9 cellular contexts compared by ENCODE assay signal in the genomic region with DNA sequence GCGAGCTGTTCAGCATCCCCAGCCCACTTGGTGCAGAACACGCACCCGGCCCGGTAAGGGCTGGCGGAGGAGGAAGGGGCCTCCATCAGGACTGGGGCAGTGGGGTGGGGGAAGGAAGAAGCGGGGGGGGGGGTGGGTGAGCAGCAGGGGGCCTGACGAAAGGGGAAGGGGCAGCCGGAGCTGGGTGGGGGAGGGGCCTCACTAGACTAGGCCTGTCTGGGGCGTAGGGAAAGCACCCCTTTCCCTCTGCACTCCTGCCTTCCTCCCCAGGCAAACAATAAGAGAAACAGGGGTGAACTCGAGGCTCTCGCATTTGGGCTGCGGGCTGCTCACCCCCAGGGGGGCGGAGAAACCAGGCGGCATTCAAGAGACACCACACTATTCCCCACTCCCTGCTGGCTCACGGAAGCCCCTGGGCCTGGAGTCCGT.
DNase-seq lines count a peak whose midpoint lies in the region; ATAC-seq, FAIRE-seq and TF ChIP-seq lines count a peak whose summit lies in the region.
"Had no signal": no experiment of that assay in that cellular context is flagged by ENCODE, and none has a peak within 500 bp of the region (broad histone marks: within the 10 kb centered on the region; RNA-seq: fewer than 3 reads in every experiment).

No MANE protein-coding gene starts in this region.

- TF ChIP-seq EP300 in HepG2 (IDR thresholded peaks at IDR 0.05; ENCODE audit: low read depth in 2 of 2, low read length in 2 of 2) (no peak), HepG2 (CRISPR knock-in tag; IDR thresholded peaks at IDR 0.05; ENCODE audit: borderline replicate concordance) (no peak)

- DNase-seq in AG04449 (ENCODE audit: low read depth, low spot score) (no peak), HFF-Myc (ENCODE audit: extremely low read depth, low read depth) (no peak), HepG2 (ENCODE audit: low spot score) (no peak), NCI-H2196 treated with DMSO at 0.1 percent for 48 hours (lab: John Stamatoyannopoulos, UW; ENCODE audit: unreplicated experiment) (no peak)

- CTCF ChIA-PET in AG04449 (lab: Yijun Ruan, JAX), result interaction anchor here (0.9 to 2.2 kb wide), 3 partner anchors 20 to 111 kb away, joined by 3 to 19 read pairs (median 4); no protein-coding TSS in a partner anchor
- CTCF ChIA-PET in HepG2 (lab: Yijun Ruan, JAX; ENCODE audit: low intra/inter-chr PET ratio, low total read pairs), result no interaction called here

- H3K4me1 ChIP-seq in HepG2 (ENCODE audit: insufficient read depth, low read length) (peaks cover 46% of the 10 kb centered on the region), thymus (ENCODE audit: control insufficient read depth, insufficient read depth, low read length) (no peaks in the 10 kb centered on the region)

- H3K27ac ChIP-seq in HepG2 (ENCODE audit: extremely low read length, insufficient read depth, low read length), result peak overlapping the region; percentile 99
- peak overlapping the region; percentile 67 for H3K27ac ChIP-seq in thymus (ENCODE audit: low read depth)

- H3K27ac Mint-ChIP-seq in activated naive CD8-positive, alpha-beta T cell, result peak overlapping the region; percentile 94

- H3K36me3 ChIP-seq in HepG2 (replicated peaks in 1 of 2; ENCODE audit: control insufficient read depth in 1 of 2, insufficient read depth in 2 of 2, low read length in 2 of 2) (peaks cover 10 to 20% of the 10 kb centered on the region in 2 experiments), thymus (ENCODE audit: control insufficient read depth, insufficient read depth) (peaks cover 28% of the 10 kb centered on the region)

- H3K4me3 Mint-ChIP-seq in activated naive CD8-positive, alpha-beta T cell, result peak overlapping the region; percentile 89

- peaks cover 13% of the 10 kb centered on the region for H3K36me3 Mint-ChIP-seq in activated naive CD8-positive, alpha-beta T cell

- 19% methylated on average over 14 of the region's 16 CpGs for WGBS in HepG2 (ENCODE audit: low lambda C conversion rate)
- 3% methylated on average over 16 of the region's 16 CpGs for WGBS in thymus

- POLR2A ChIA-PET in AG04449 (lab: Yijun Ruan, JAX), result no interaction called here
- POLR2A ChIA-PET in HepG2 (lab: Yijun Ruan, JAX), result interaction anchor here (0.9 to 3.6 kb wide), 13 partner anchors 9 to 1324 kb away, joined by 3 to 19 read pairs (median 7); partner anchors contain the start of gene ATAD2B

- H3K4me2 ChIP-seq in HepG2 (ENCODE audit: low read depth, low read length), result peak overlapping the region; percentile 97

- TF ChIP-seq CTCF in AG04449 (IDR thresholded peaks at IDR 0.05; ENCODE audit: insufficient read depth, low read length, missing control alignments), result no peak
- TF ChIP-seq CTCF in HFF-Myc (IDR thresholded peaks at IDR 0.05; ENCODE audit: low read depth, low read length, missing control alignments), result no peak
- TF ChIP-seq CTCF in HepG2 (CRISPR knock-in tag; IDR thresholded peaks at IDR 0.05), result no peak

- TF ChIP-seq RAD21 in HepG2 (CRISPR knock-in tag; IDR thresholded peaks at IDR 0.05), result no peak

- H3K9me3 Mint-ChIP-seq in activated naive CD8-positive, alpha-beta T cell (ENCODE audit: low read depth), result no peaks in the 10 kb centered on the region

- peak; percentile 0; the same call in 2 of the 3 replicates for ATAC-seq in HepG2
- no peak for ATAC-seq in HG03280 (IDR thresholded peaks at IDR 0.05; ENCODE audit: unreplicated experiment)
- ATAC-seq in HG02852 (IDR thresholded peaks at IDR 0.05; ENCODE audit: unreplicated experiment), result no peak

- H3K9ac ChIP-seq in HepG2 (ENCODE audit: insufficient read depth, low read depth, low read length), result peak overlapping the region; percentile 96

- H3K27me3 ChIP-seq in HepG2 (ENCODE audit: control insufficient read depth in 1 of 2, insufficient read depth in 2 of 2, low read length in 2 of 2) (no peaks in the 10 kb centered on the region), thymus (ENCODE audit: control insufficient read depth, insufficient read depth) (no peaks in the 10 kb centered on the region)

- H3K9me3 ChIP-seq in HepG2 (ENCODE audit: low read length) (no peaks in the 10 kb centered on the region), thymus (ENCODE audit: control insufficient read depth) (no peaks in the 10 kb centered on the region)

- intact Hi-C loops in HepG2 (cut with micrococcal nuclease; ENCODE audit: unreplicated experiment), result no loop called here

- no TSS peak for BruUV-seq in HepG2 (replicated peaks; lab: Mats Ljungman, UMichigan)

- no peaks in the 10 kb centered on the region for H4K20me1 ChIP-seq in HepG2 (ENCODE audit: insufficient read depth, low read length)

- peaks cover 48% of the 10 kb centered on the region for H3K4me1 Mint-ChIP-seq in activated naive CD8-positive, alpha-beta T cell (ENCODE audit: low read depth)

- TF ChIP-seq POLR2A in HepG2 (IDR thresholded peaks at IDR 0.05; ENCODE audit: insufficient read depth in 1 of 2, low read depth in 2 of 2, low read length in 2 of 2), result no peak

- no peak overlapping the region for H2AFZ ChIP-seq in HepG2 (ENCODE audit: low read length)

- FAIRE-seq in HepG2 (lab: Jason Lieb, UNC), result no peak
- FAIRE-seq: GM18507 had no signal

- H3K4me3 ChIP-seq in AG04449 (ENCODE audit: low read depth, low read length) (peak overlapping the region; percentile 42), HFF-Myc (replicated peaks; ENCODE audit: low read depth, low read length) (peak overlapping the region; percentile 39), HepG2 (replicated peaks in 1 of 3; ENCODE audit: insufficient read depth in 1 of 3, low read depth in 2 of 3, low read length in 3 of 3) (peak overlapping the region; percentile 67 to 87 (median 80)), thymus (ENCODE audit: low read length) (peak overlapping the region; percentile 62)

- no peaks in the 10 kb centered on the region for H3K27me3 Mint-ChIP-seq in activated naive CD8-positive, alpha-beta T cell

- in situ Hi-C loops in HepG2 (cut with HindIII; ENCODE audit: extremely low pct_ligation_motif_present, low pct_unique_long_range_greater_than_20kb), result no loop called here

- peaks cover 27% of the 10 kb centered on the region for H3K79me2 ChIP-seq in HepG2 (ENCODE audit: insufficient read depth, low read length)

TF ChIP-seq in HepG2, 621 proteins besides CTCF, POLR2A, EP300 and RAD21 (continues in another document):
- no peak for TF ChIP-seq ZNF598 (CRISPR knock-in tag; IDR thresholded peaks at IDR 0.05; ENCODE audit: borderline replicate concordance)
- no peak for TF ChIP-seq ZNF530 (CRISPR knock-in tag; IDR thresholded peaks at IDR 0.05; ENCODE audit: low read depth)
- no peak for TF ChIP-seq KMT2B (CRISPR knock-in tag; IDR thresholded peaks at IDR 0.05)
- 0 out of 2 replicates have a peak, but pooled peaks have one; percentile 5 for TF ChIP-seq ELF4 (CRISPR knock-in tag; IDR thresholded peaks at IDR 0.05; ENCODE audit: borderline replicate concordance)
- no peak for TF ChIP-seq ZNF556 (CRISPR knock-in tag; IDR thresholded peaks at IDR 0.05; ENCODE audit: borderline replicate concordance)
- TF ChIP-seq SCMH1 (CRISPR knock-in tag; IDR thresholded peaks at IDR 0.05; ENCODE audit: borderline replicate concordance), result no peak
- no peak for TF ChIP-seq HES4 (CRISPR knock-in tag; IDR thresholded peaks at IDR 0.05; ENCODE audit: borderline replicate concordance)
- TF ChIP-seq TCF7 (IDR thresholded peaks at IDR 0.05; ENCODE audit: low read depth), result no peak
- no peak for TF ChIP-seq PLSCR1 (CRISPR knock-in tag; IDR thresholded peaks at IDR 0.05; ENCODE audit: borderline replicate concordance)
- no peak for TF ChIP-seq ZMAT5 (CRISPR knock-in tag; IDR thresholded peaks at IDR 0.05; ENCODE audit: borderline replicate concordance, low read depth)
